ENCODE assay signal across 8 cellular contexts in the genomic region with DNA sequence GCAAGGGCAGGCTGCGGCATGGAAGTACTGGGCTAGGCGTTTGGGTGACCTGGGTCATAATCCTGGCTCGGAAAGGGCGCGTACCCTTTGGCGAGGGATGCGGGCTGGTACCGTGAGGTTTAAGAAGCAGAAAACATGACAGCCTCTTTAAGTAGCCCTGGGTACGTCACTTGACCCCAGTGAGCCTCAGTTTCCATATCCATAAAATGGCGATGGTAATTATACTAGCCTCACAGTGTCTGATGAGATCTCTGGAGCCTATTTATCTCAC. TPM values are rescaled to one million over a fixed set of nuclear protein-coding genes. Genes with fewer than 3 reads are reported as not detected.
A peak's percentile ranks its signal among the peaks of the same experiment; 100 is the strongest.
DNase-seq lines count a peak whose midpoint lies in the region; ATAC-seq and TF ChIP-seq lines count a peak whose summit lies in the region.

No MANE protein-coding gene starts in this region.

- H3K27me3 ChIP-seq in DND-41 (ENCODE audit: insufficient read depth, low read length, poor library complexity) (no peaks in the 10 kb centered on the region), SJCRH30 (no peaks in the 10 kb centered on the region), esophagus muscularis mucosa (no peaks in the 10 kb centered on the region)

- no peaks in the 10 kb centered on the region for H4K20me1 ChIP-seq in DND-41 (ENCODE audit: insufficient read depth, low read length)

- WGBS in esophagus muscularis mucosa, result 0% methylated on average over 5 of the region's 10 CpGs

- H3K4me2 ChIP-seq in DND-41 (ENCODE audit: insufficient read depth, low read length), result peak overlapping the region; percentile 91

- H3K9ac ChIP-seq in DND-41 (ENCODE audit: low read depth, low read length), result peak overlapping the region; percentile 91

- H3K4me1 Mint-ChIP-seq in progenitor cell of endocrine pancreas (ENCODE audit: low read depth), result peaks cover 52% of the 10 kb centered on the region

- H3K4me1 ChIP-seq in DND-41 (ENCODE audit: insufficient read depth, low read length) (peaks cover 52% of the 10 kb centered on the region), SJCRH30 (peaks cover 24% of the 10 kb centered on the region), esophagus muscularis mucosa (peaks cover 41 to 68% (median 53%) of the 10 kb centered on the region in 4 donors)

- H3K36me3 ChIP-seq in DND-41 (ENCODE audit: insufficient read depth, low read length), result no peaks in the 10 kb centered on the region
- peaks cover 2% of the 10 kb centered on the region for H3K36me3 ChIP-seq in SJCRH30
- H3K36me3 ChIP-seq in esophagus muscularis mucosa, result peaks cover 0 to 18% (median 2%) of the 10 kb centered on the region in 4 donors

- ATAC-seq in DND-41 (ENCODE audit: insufficient read depth, low read depth) (no peak; the same call in 2 of the 3 replicates), GM18909 (IDR thresholded peaks at IDR 0.05; ENCODE audit: poor library complexity, unreplicated experiment) (no peak), HG03025 (IDR thresholded peaks at IDR 0.05; ENCODE audit: low FRiP score, unreplicated experiment) (no peak)

- no peaks in the 10 kb centered on the region for H3K9me3 Mint-ChIP-seq in progenitor cell of endocrine pancreas (ENCODE audit: low read depth)

- H3K9me3 ChIP-seq in DND-41 (ENCODE audit: insufficient read depth, low read length, severe bottlenecking) (no peaks in the 10 kb centered on the region), SJCRH30 (replicated peaks) (no peaks in the 10 kb centered on the region), esophagus muscularis mucosa (no peaks in the 10 kb centered on the region)

- no peak for TF ChIP-seq POLR2A in esophagus muscularis mucosa (IDR thresholded peaks at IDR 0.05; ENCODE audit: low read depth)

- H2AFZ ChIP-seq in DND-41 (ENCODE audit: low read depth, low read length), result peak overlapping the region; percentile 77

- H3K4me3 ChIP-seq in DND-41 (ENCODE audit: low read depth in 1 of 2, low read length in 2 of 2) (peak overlapping the region; percentile 70 to 76), SJCRH30 (peak overlapping the region; percentile 68), esophagus muscularis mucosa (peak overlapping the region; percentile 67 to 90 (median 72))

- H3K4me3 Mint-ChIP-seq in progenitor cell of endocrine pancreas (ENCODE audit: low read depth), result peak overlapping the region; percentile 97

- H3K27ac ChIP-seq in DND-41 (ENCODE audit: low read length) (peak overlapping the region; percentile 92), SJCRH30 (peak overlapping the region; percentile 77), esophagus muscularis mucosa (replicated peaks in 1 of 4) (peak overlapping the region; percentile 90 to 98 (median 98))

- TF ChIP-seq CTCF in DND-41 (IDR thresholded peaks at IDR 0.05; ENCODE audit: borderline replicate concordance, extremely low read depth, low read length, poor library complexity, severe bottlenecking) (no peak), esophagus muscularis mucosa (IDR thresholded peaks at IDR 0.05) (no peak), progenitor cell of endocrine pancreas (IDR thresholded peaks at IDR 0.05; ENCODE audit: unreplicated experiment) (no peak)

- H3K27me3 Mint-ChIP-seq in progenitor cell of endocrine pancreas, result no peaks in the 10 kb centered on the region

- H3K36me3 Mint-ChIP-seq in progenitor cell of endocrine pancreas (ENCODE audit: insufficient read depth), result peaks cover 3% of the 10 kb centered on the region

- intact Hi-C loops in esophagus muscularis mucosa (cut with DNase I), result loop anchor here (2.0 to 10.0 kb wide), 4 partner anchors 64 to 186 kb away; no protein-coding TSS in a partner anchor

- peaks cover 9% of the 10 kb centered on the region for H3K79me2 ChIP-seq in DND-41 (ENCODE audit: insufficient read depth, low read length)

- no peak for DNase-seq in DND-41
- no peak for DNase-seq in SJCRH30
- DNase-seq in esophagus muscularis mucosa (ENCODE audit: extremely low spot score), result no peak
- no peak for DNase-seq in progenitor cell of endocrine pancreas (ENCODE audit: low spot score, unreplicated experiment)
- DNase-seq in OCI-M2 (lab: John Stamatoyannopoulos, UW; ENCODE audit: unreplicated experiment), result no peak
- DNase-seq in NCI-H526 treated with DMSO at 0.1 percent for 48 hours (lab: John Stamatoyannopoulos, UW), result no peak

- TF ChIP-seq EP300 in esophagus muscularis mucosa (IDR thresholded peaks at IDR 0.05), result no peak

- peak overlapping the region; percentile 70 for H3K27ac Mint-ChIP-seq in progenitor cell of endocrine pancreas

RNA-seq across cellular contexts. Expression of gene PIGV, which starts 0.7 kb away (rescaled TPM):
- total RNA-seq in SJCRH30 (2014; rRNA removed; shearing (Covaris generic)), result 5.8 and 6.2 TPM in 2 replicates
- total RNA-seq in esophagus muscularis mucosa, result 10 to 100 TPM; 11.8 to 15.2 (median 13.7) TPM
- 10.2 and 12.1 TPM in 2 replicates for total RNA-seq in progenitor cell of endocrine pancreas

RNA-seq across cellular contexts. Expression of gene ZDHHC18, which starts 38.0 kb away (rescaled TPM):
- total RNA-seq in SJCRH30 (2014; rRNA removed; shearing (Covaris generic)), result 31.6 and 31.8 TPM in 2 replicates
- 10 to 100 TPM in 3 of 4 donors, 1 to 10 TPM in 1; 9.6 to 31.7 (median 20.8) TPM for total RNA-seq in esophagus muscularis mucosa
- 22.9 and 26.1 TPM in 2 replicates for total RNA-seq in progenitor cell of endocrine pancreas
